Comparison of ENCODE assay signal across 13 cellular contexts in genomic region chr2:172225786-172226185, GRCh38.
"Had no signal": no experiment of that assay in that cellular context is flagged by ENCODE, and none has a peak within 500 bp of the region (broad histone marks: within the 10 kb centered on the region; RNA-seq: fewer than 3 reads in every experiment).

No MANE protein-coding gene starts in this region.

- ATAC-seq: activated T-cell treated with anti-CD3 and anti-CD28 coated beads, Interleukin-2, amount 50 U/mL, for 4 hours; left cardiac atrium; natural killer cell treated with Interleukin-12 subunit alpha and Interleukin-12 subunit beta and Interleukin-15 and Interleukin-18, amount 100 ng/mL, for 72 hours had no signal

- H3K27ac ChIP-seq: epithelial cell of prostate, testis had no signal

- H3K9me3 ChIP-seq: esophagus squamous epithelium, testis had no signal

- H3K27me3 ChIP-seq: esophagus squamous epithelium, testis had no signal

- H3K4me3 ChIP-seq: esophagus squamous epithelium, testis had no signal

- H3K36me3 ChIP-seq: esophagus squamous epithelium had no signal

- H3K4me1 ChIP-seq: testis had no signal

- DNase-seq: activated CD4-positive, CD25-positive, alpha-beta regulatory T cell treated with anti-CD3 and anti-CD28 coated beads, Interleukin-2, amount 50 U/mL, for 72 hours; activated T-cell treated with anti-CD3 and anti-CD28 coated beads, Interleukin-2, amount 50 U/mL, for 4 hours; amniotic stem cell; effector CD8-positive, alpha-beta T cell; esophagus squamous epithelium; glutamatergic neuron; left cardiac atrium; posterior cingulate gyrus; stimulated activated CD4-positive, alpha-beta T cell treated with anti-CD3 and anti-CD28 coated beads, Interleukin-2, amount 100 ng/mL, for 48 hours; stimulated activated naive CD4-positive, alpha-beta T cell treated with Interleukin-2 at 50 U/mL for 16 hours had no signal
